Comparison of ENCODE assay signal across 23 cellular contexts in genomic region chr7:1057416-1058291, GRCh38. TPM values are rescaled to one million over a fixed set of nuclear protein-coding genes. Genes with fewer than 3 reads are reported as not detected.
DNase-seq lines count a peak whose midpoint lies in the region; TF ChIP-seq lines count a peak whose summit lies in the region.
"Had no signal": no experiment of that assay in that cellular context is flagged by ENCODE, and none has a peak within 500 bp of the region (broad histone marks: within the 10 kb centered on the region; RNA-seq: fewer than 3 reads in every experiment).

No MANE protein-coding gene starts in this region.

- 96 to 98% (median 96%) methylated on average over 51 to 62 of the region's 62 CpGs for WGBS in spleen, 5 donors

- H3K27ac ChIP-seq in HEK293 (ENCODE audit: extremely low read depth, low read depth, low read length) (no peak overlapping the region), caudate nucleus (ENCODE audit: low read depth, low read length) (peak overlapping the region; percentile 48), spleen (no peak overlapping the region), MM.1S (ENCODE audit: low read length) (no peak overlapping the region)
- H3K27ac ChIP-seq: 22Rv1, HL-60 had no signal

- H3K9me3 ChIP-seq in HEK293 (ENCODE audit: control insufficient read depth, insufficient read depth, low read depth, low read length), result no peaks in the 10 kb centered on the region
- no peaks in the 10 kb centered on the region for H3K9me3 ChIP-seq in spleen
- no peaks in the 10 kb centered on the region for H3K9me3 ChIP-seq in MM.1S (replicated peaks; ENCODE audit: insufficient read depth, low read length)
- H3K9me3 ChIP-seq: MG63 had no signal

- POLR2A ChIA-PET in HEK293 (lab: Yijun Ruan, JAX), result interaction anchor here (0.5 kb wide), 1 partner anchor 15 kb away, joined by 6 read pairs; no protein-coding TSS in a partner anchor

- no peaks in the 10 kb centered on the region for H4K20me1 ChIP-seq in MM.1S (ENCODE audit: insufficient read depth, low read length)

- H3K36me3 ChIP-seq in HEK293 (ENCODE audit: control insufficient read depth in 2 of 2, insufficient read depth in 1 of 2, low read length in 2 of 2) (peaks cover 0 to 7% of the 10 kb centered on the region in 2 experiments; a peak in 1 of 3 replicates), spleen (peaks cover 0 to 15% (median 8%) of the 10 kb centered on the region in 6 donors), MM.1S (replicated peaks; ENCODE audit: insufficient read depth, low read length) (no peaks in the 10 kb centered on the region)
- H3K36me3 ChIP-seq: MG63 had no signal

- no peaks in the 10 kb centered on the region for H3K9me2 ChIP-seq in MM.1S (replicated peaks; ENCODE audit: insufficient read depth, low read length)

- TF ChIP-seq CTCF in HEK293 (tag by site-specific recombination; IDR thresholded peaks at IDR 0.05), result no peak
- no peak for TF ChIP-seq CTCF in spleen (IDR thresholded peaks at IDR 0.05 in 8 of 11, conservative IDR thresholded peaks at IDR 0.05 in 3 of 11)
- no peak for TF ChIP-seq CTCF in MM.1S (IDR thresholded peaks at IDR 0.05; ENCODE audit: low read length)

- H3K4me1 ChIP-seq in HEK293 (ENCODE audit: control insufficient read depth, insufficient read depth, low read length) (no peaks in the 10 kb centered on the region), spleen (peaks cover 23 to 77% (median 64%) of the 10 kb centered on the region in 6 donors), MM.1S (ENCODE audit: low read length) (no peaks in the 10 kb centered on the region)

- CTCF ChIA-PET in HEK293 (lab: Yijun Ruan, JAX), result interaction anchor here (0.9 to 1.3 kb wide), 3 partner anchors 8 to 65 kb away, joined by 3 to 7 read pairs (median 4); no protein-coding TSS in a partner anchor

- no peaks in the 10 kb centered on the region for H3K79me2 ChIP-seq in MM.1S (ENCODE audit: low read length)

- H2AFZ ChIP-seq in MM.1S (ENCODE audit: low read length), result no peak overlapping the region

- no peak overlapping the region for H3K4me2 ChIP-seq in MM.1S (ENCODE audit: low read depth, low read length)

- intact Hi-C loops in spleen (cut with DNase I; ENCODE audit: low total_unique reads), result no loop called here

- peak; percentile 29 for DNase-seq in NCI-H1694 treated with DMSO at 0.1 percent for 48 hours (lab: John Stamatoyannopoulos, UW)
- no peak for DNase-seq in NCI-H1694 (lab: John Stamatoyannopoulos, UW)
- DNase-seq in caudate nucleus (lab: John Stamatoyannopoulos, UW), result no peak
- peak; percentile 73 for DNase-seq in spleen
- DNase-seq in AG08396 (ENCODE audit: low spot score), result no peak
- no peak for DNase-seq in nucleus accumbens (lab: John Stamatoyannopoulos, UW)
- no peak for DNase-seq in MM.1S
- DNase-seq: CD4-positive, alpha-beta T cell; DMS153; GDM1; H9; Kasumi-1; MG63; NCI-H1092; NCI-H1436 treated with DMSO at 0.1 percent for 48 hours; NCI-H2081; NCI-H2171 treated with DMSO at 0.1 percent for 48 hours; NCI-H446; NK-92 treated with Interleukin-12 subunit alpha and Interleukin-12 subunit beta, amount 100 ng/mL, for 24 hours; OCI-M1 had no signal

- H3F3A ChIP-seq in MM.1S (ENCODE audit: insufficient read depth, low read length), result no peaks in the 10 kb centered on the region

- no peak overlapping the region for H3K9ac ChIP-seq in MM.1S (ENCODE audit: low read length)

- TF ChIP-seq POLR2A in spleen (IDR thresholded peaks at IDR 0.05), result no peak

- no peak overlapping the region for H3K4me3 ChIP-seq in HEK293 (ENCODE audit: low read depth, low read length)
- H3K4me3 ChIP-seq in spleen, result no peak overlapping the region
- H3K4me3 ChIP-seq in MM.1S (ENCODE audit: low read length), result no peak overlapping the region
- H3K4me3 ChIP-seq: MG63 had no signal

- peaks cover 0 to 56% (median 0%) of the 10 kb centered on the region in 7 donors for H3K27me3 ChIP-seq in spleen (replicated peaks in 1 of 7)
- H3K27me3 ChIP-seq in MM.1S (replicated peaks; ENCODE audit: insufficient read depth, low read length), result no peaks in the 10 kb centered on the region
- H3K27me3 ChIP-seq: MG63 had no signal

TF ChIP-seq in HEK293, 187 proteins besides CTCF, POLR2A, EP300 and RAD21:
- TF ChIP-seq ZNF670 (tag by site-specific recombination; IDR thresholded peaks at IDR 0.05; ENCODE audit: low read depth) (no peak), SETDB1 (IDR thresholded peaks at IDR 0.05; ENCODE audit: insufficient read length, low read length) (no peak), KLF9 (tag by site-specific recombination; IDR thresholded peaks at IDR 0.05; ENCODE audit: low read depth) (0 out of 2 replicates have a peak, but pooled peaks have one; percentile 11), ZFHX2 (tag by site-specific recombination; conservative IDR thresholded peaks at IDR 0.05) (peak; percentile 63), ZNF501 (tag by site-specific recombination; IDR thresholded peaks at IDR 0.05) (no peak), SP3 (tag by site-specific recombination; IDR thresholded peaks at IDR 0.05) (no peak), EGR2 (tag by site-specific recombination; IDR thresholded peaks at IDR 0.05; ENCODE audit: low read depth) (peak; percentile 32; the same call in 1 of the 2 replicates), KLF10 (tag by site-specific recombination; IDR thresholded peaks at IDR 0.05) (no peak), ZSCAN16 (tag by site-specific recombination; IDR thresholded peaks at IDR 0.05) (no peak), ZNF514 (tag by site-specific recombination; IDR thresholded peaks at IDR 0.05) (no peak), ZNF521 (tag by site-specific recombination; IDR thresholded peaks at IDR 0.05) (no peak)

RNA-seq across cellular contexts. Expression of gene GPR146, which starts 13.3 kb away (rescaled TPM):
- 10 to 100 TPM in 5 of 7 donors, 1 to 10 TPM in 2; 7.1 to 19.2 (median 13.3) TPM for total RNA-seq in spleen
- 1 to 10 TPM; 3.9 to 7.3 (median 5.0) TPM for polyA plus RNA-seq in spleen

RNA-seq across cellular contexts. Expression of gene GPER1, which starts 30.3 kb away (rescaled TPM):
- total RNA-seq in spleen, result 10 to 100 TPM in 1 of 7 donors, 1 to 10 TPM in 6; 3.0 to 14.2 (median 6.1) TPM
- 1 to 10 TPM; 3.7 to 6.4 (median 3.9) TPM for polyA plus RNA-seq in spleen
- total RNA-seq: CD4-positive, alpha-beta T cell; H9 had no signal

Comparison
In these comparisons a context has a peak if more than half of its experiments do, and no peak if none do; other contexts are left out.
1. DNase-seq: peak in NCI-H1694 treated with DMSO at 0.1 percent for 48 hours (single experiment) and spleen (single experiment); none in NCI-H1694 (single experiment), caudate nucleus (0 of 61), AG08396 (single experiment), nucleus accumbens (0 of 56) and MM.1S (single experiment).